ENCODE assay signal across 18 cellular contexts in the genomic region with DNA sequence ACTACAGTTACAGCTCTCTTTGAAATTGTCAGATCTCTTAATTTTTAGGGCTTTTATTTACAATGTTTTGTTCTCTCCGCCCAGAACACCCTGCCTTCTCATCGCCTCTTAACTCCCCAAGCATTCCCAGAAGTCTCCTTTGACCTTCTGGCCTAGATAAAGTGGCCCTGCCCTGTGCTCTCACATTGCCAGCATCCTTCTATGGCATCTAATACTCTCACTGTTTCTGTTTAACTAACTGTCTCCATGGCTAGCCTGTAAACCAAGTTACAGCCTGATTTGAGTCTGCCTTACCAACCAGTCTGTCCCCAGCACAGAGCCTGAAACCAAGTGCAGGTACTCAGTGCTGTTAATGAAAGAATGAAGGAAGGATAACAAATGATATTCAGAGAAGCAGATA. TPM values are rescaled to one million over a fixed set of nuclear protein-coding genes. Genes with fewer than 3 reads are reported as not detected.
DNase-seq lines count a peak whose midpoint lies in the region; ATAC-seq and TF ChIP-seq lines count a peak whose summit lies in the region.
"Had no signal": no experiment of that assay in that cellular context is flagged by ENCODE, and none has a peak within 500 bp of the region (broad histone marks: within the 10 kb centered on the region; RNA-seq: fewer than 3 reads in every experiment).

No MANE protein-coding gene starts in this region.

- H4K91ac ChIP-seq in mesenchymal stem cell (ENCODE audit: low read length): peak overlapping the region; percentile 78

- H4K8ac ChIP-seq in mesenchymal stem cell (ENCODE audit: low read length): peak overlapping the region; percentile 77

- H3K4me1 ChIP-seq in SJSA1 (replicated peaks) (peaks cover 42% of the 10 kb centered on the region), fibroblast of lung (ENCODE audit: control insufficient read depth, extremely low read depth, insufficient read depth, low read length) (peaks cover 7% of the 10 kb centered on the region), mesenchymal stem cell (ENCODE audit: control insufficient read depth, insufficient read depth, low read depth, low read length) (peaks cover 16% of the 10 kb centered on the region), tibial nerve (peaks cover 0 to 64% (median 22%) of the 10 kb centered on the region in 4 donors)
- H3K4me1 ChIP-seq: BLaER1, pancreas had no signal

- H3K9me3 ChIP-seq in SJSA1 (replicated peaks) (no peaks in the 10 kb centered on the region), fibroblast of lung (ENCODE audit: control insufficient read depth, insufficient read depth, low read depth, low read length) (no peaks in the 10 kb centered on the region), mesenchymal stem cell (ENCODE audit: control insufficient read depth, low read length) (no peaks in the 10 kb centered on the region), tibial nerve (no peaks in the 10 kb centered on the region)
- H3K9me3 ChIP-seq: BLaER1, mucosa of descending colon, pancreas had no signal

- ATAC-seq in HG03196 (IDR thresholded peaks at IDR 0.05; ENCODE audit: unreplicated experiment) (no peak), HG03280 (IDR thresholded peaks at IDR 0.05; ENCODE audit: unreplicated experiment) (no peak)

- H3K36me3 ChIP-seq in SJSA1 (peaks cover 13% of the 10 kb centered on the region; the same call in 1 of the 2 replicates), fibroblast of lung (ENCODE audit: control insufficient read depth, insufficient read depth, low read length) (no peaks in the 10 kb centered on the region), mesenchymal stem cell (ENCODE audit: control insufficient read depth in 1 of 2, insufficient read depth in 2 of 2, low read depth in 1 of 2, low read length in 2 of 2) (peaks cover 0 to 22% of the 10 kb centered on the region in 2 experiments), tibial nerve (no peaks in the 10 kb centered on the region)
- H3K36me3 ChIP-seq: BLaER1, pancreas had no signal

- WGBS in mesenchymal stem cell: 69% methylated on average over 2 of the region's 2 CpGs
- WGBS in tibial nerve, 2 donors: 49 to 54% methylated on average over 2 of the region's 2 CpGs

- H3K27me3 ChIP-seq in SJSA1 (replicated peaks) (no peaks in the 10 kb centered on the region), fibroblast of lung (ENCODE audit: control insufficient read depth, insufficient read depth, low read length) (no peaks in the 10 kb centered on the region), mesenchymal stem cell (ENCODE audit: control insufficient read depth in 1 of 2, insufficient read depth in 1 of 2, low read length in 2 of 2) (no peaks in the 10 kb centered on the region), tibial nerve (no peaks in the 10 kb centered on the region)
- H3K27me3 ChIP-seq: BLaER1, pancreas had no signal

- H2BK120ac ChIP-seq in mesenchymal stem cell (ENCODE audit: low read depth, low read length): no peak overlapping the region

- H3K9ac ChIP-seq in fibroblast of lung (ENCODE audit: insufficient read depth, low read length) (no peak overlapping the region), mesenchymal stem cell (ENCODE audit: low read length) (peak overlapping the region; percentile 68)
- H3K9ac ChIP-seq: BLaER1 had no signal

- H3K4me2 ChIP-seq in fibroblast of lung (ENCODE audit: extremely low read depth, insufficient read depth, low read length): no peak overlapping the region
- H3K4me2 ChIP-seq in mesenchymal stem cell (ENCODE audit: low read length, poor library complexity, severe bottlenecking): no peak overlapping the region
- H3K4me2 ChIP-seq: BLaER1 had no signal

- no peak overlapping the region for H2AFZ ChIP-seq in fibroblast of lung (ENCODE audit: low read length)
- no peak overlapping the region for H2AFZ ChIP-seq in mesenchymal stem cell (ENCODE audit: low read depth, low read length)

- TF ChIP-seq CTCF in fibroblast of lung (conservative IDR thresholded peaks at IDR 0.05 in 1 of 2, IDR thresholded peaks at IDR 0.05 in 1 of 2; ENCODE audit: low read depth in 1 of 2, low read length in 2 of 2) (no peak), tibial nerve (IDR thresholded peaks at IDR 0.05) (no peak)

- H3K4ac ChIP-seq in mesenchymal stem cell (ENCODE audit: low read depth in 1 of 2, low read length in 2 of 2): peak overlapping the region; percentile 58 to 77

- no peak overlapping the region for H3K23ac ChIP-seq in mesenchymal stem cell (ENCODE audit: low read length in 2 of 2)

- H3K14ac ChIP-seq in mesenchymal stem cell (ENCODE audit: low read length in 2 of 2): peak overlapping the region in 1 of 2 experiments; percentile 82

- peak overlapping the region; percentile 63 to 81 for H3K18ac ChIP-seq in mesenchymal stem cell (ENCODE audit: low read depth in 1 of 2, low read length in 2 of 2)

- DNase-seq in SJSA1 (ENCODE audit: low read depth in 1 of 2, low spot score in 2 of 2) (no peak), fibroblast of lung (ENCODE audit: low read depth in 2 of 2) (no peak), mesenchymal stem cell (no peak), tibial nerve (ENCODE audit: low spot score in 2 of 2) (no peak), activated T-cell treated with anti-CD3 and anti-CD28 coated beads for 4 hours (no peak)
- DNase-seq: activated T-cell treated with anti-CD3 and anti-CD28 coated beads, Interleukin-2, amount 50 U/mL, for 1 hour; central memory CD4-positive, alpha-beta T cell; DMS153; endodermal cell; mucosa of descending colon; NCI-H1092 treated with DMSO at 0.1 percent for 48 hours; NK-92 treated with Interleukin-12 subunit alpha and Interleukin-12 subunit beta, amount 100 ng/mL, for 24 hours; pancreas; stimulated activated naive CD8-positive, alpha-beta T cell treated with anti-CD3 and anti-CD28 coated beads, Interleukin-15, Interleukin-2, amounts not matched to agents 100 U/mL and 50 U/mL, for 24 hours had no signal

- H3K27ac ChIP-seq in SJSA1 (peak overlapping the region; percentile 49; the same call in 1 of the 2 replicates), fibroblast of lung (ENCODE audit: insufficient read depth, low read length) (peak overlapping the region; percentile 86), mesenchymal stem cell (ENCODE audit: low read length, poor library complexity, severe bottlenecking) (peak overlapping the region; percentile 74), tibial nerve (peak overlapping the region; percentile 11 to 85 (median 56))
- H3K27ac ChIP-seq: BLaER1, pancreas had no signal

- TF ChIP-seq POLR2A in tibial nerve (IDR thresholded peaks at IDR 0.05): no peak

- H2AK5ac ChIP-seq in mesenchymal stem cell (ENCODE audit: low read length, severe bottlenecking): peak overlapping the region; percentile 43

- no peaks in the 10 kb centered on the region for H4K20me1 ChIP-seq in fibroblast of lung (ENCODE audit: control insufficient read depth, extremely low read depth, insufficient read depth, low read length)
- H4K20me1 ChIP-seq: BLaER1 had no signal

- no peaks in the 10 kb centered on the region for H3K79me1 ChIP-seq in mesenchymal stem cell (replicated peaks; ENCODE audit: low read length, poor library complexity, severe bottlenecking)

- peak overlapping the region; percentile 70 to 84 for H2BK12ac ChIP-seq in mesenchymal stem cell (ENCODE audit: low read length in 2 of 2)

- TF ChIP-seq EP300 in tibial nerve (IDR thresholded peaks at IDR 0.05): no peak

- H3K4me3 ChIP-seq in SJSA1 (no peak overlapping the region), fibroblast of lung (replicated peaks in 1 of 4; ENCODE audit: control extremely low read depth in 1 of 4, insufficient read depth in 1 of 4, low read depth in 3 of 4, low read length in 4 of 4) (no peak overlapping the region), mesenchymal stem cell (ENCODE audit: insufficient read depth in 1 of 2, low read depth in 1 of 2, low read length in 2 of 2) (no peak overlapping the region), tibial nerve (no peak overlapping the region)
- H3K4me3 ChIP-seq: BLaER1, mucosa of descending colon, pancreas had no signal

- H2BK15ac ChIP-seq in mesenchymal stem cell (ENCODE audit: low read depth, poor library complexity, severe bottlenecking): peak overlapping the region; percentile 60

- H3K79me2 ChIP-seq in fibroblast of lung (ENCODE audit: control insufficient read depth, insufficient read depth, low read length): peaks cover 5% of the 10 kb centered on the region

- no peak overlapping the region for H2BK5ac ChIP-seq in mesenchymal stem cell (ENCODE audit: low read depth, low read length, poor library complexity, severe bottlenecking)

RNA-seq across cellular contexts. Expression of gene COL8A1, which starts 19.9 kb away (rescaled TPM):
- 42.2 and 54.8 TPM in 2 replicates for total RNA-seq in SJSA1 (2014; rRNA removed; shearing (Covaris generic))
- total RNA-seq in fibroblast of lung (24.7 and 85.4 TPM in 2 replicates), tibial nerve (100 to 1,000 TPM; 144 to 217 (median 177) TPM)
- polyA plus RNA-seq in fibroblast of lung: 108 and 215 TPM in 2 replicates
- polyA plus RNA-seq in fibroblast of lung (2012): 53.2 and 144 TPM in 2 replicates
- polyA minus RNA-seq in fibroblast of lung (ENCODE audit: low replicate concordance): 79.6 and 257 TPM in 2 replicates
- 115 TPM for polyA plus RNA-seq in mesenchymal stem cell (2013, experiment 1 of 2)
- 112 TPM for polyA plus RNA-seq in mesenchymal stem cell (2013, experiment 2 of 2)
- total RNA-seq: activated CD4-positive, alpha-beta T cell treated with anti-CD3 and anti-CD28 coated beads for 36 hours had no signal
